In genomic region chr1:206203364-206204158, GRCh38 we compare ENCODE assay signal across 8 cellular contexts. TPM values are rescaled to one million over a fixed set of nuclear protein-coding genes. Genes with fewer than 3 reads are reported as not detected.
DNase-seq lines count a peak whose midpoint lies in the region; ATAC-seq, FAIRE-seq and TF ChIP-seq lines count a peak whose summit lies in the region.
"Not testable (repeated sequence)": the region's sequence is repeated elsewhere in the genome, so short reads cannot be mapped to it uniquely, and the experiment has no call there.

TSS of gene SRGAP2 (plus strand) at chr1:206203541. CDS start at chr1:206205971, 2,430 bp downstream.

- H3K27ac ChIP-seq in upper lobe of left lung: peak within 1 kb of the TSS; percentile 82 to 90 (median 87)

- not testable (repeated sequence) for H3K4me1 ChIP-seq in iPS-15b (ENCODE audit: control insufficient read depth, insufficient read depth, low read length); upper lobe of left lung

- TF ChIP-seq POLR2A in upper lobe of left lung (IDR thresholded peaks at IDR 0.05): not testable (repeated sequence)

- TF ChIP-seq CTCF in bronchial epithelial cell (IDR thresholded peaks at IDR 0.05; ENCODE audit: insufficient read depth, low read length, severe bottlenecking); upper lobe of left lung (IDR thresholded peaks at IDR 0.05): not testable (repeated sequence)

- not testable (repeated sequence) for H3K36me3 ChIP-seq in bronchial epithelial cell (ENCODE audit: control insufficient read depth, insufficient read depth, low read length); iPS-15b (ENCODE audit: control insufficient read depth, insufficient read depth, low read length); upper lobe of left lung

- peak; percentile 11 for DNase-seq in NCI-H510A treated with DMSO at 0.1 percent for 48 hours (lab: John Stamatoyannopoulos, UW)
- peak; percentile 11 to 34 for DNase-seq in activated CD4-positive, alpha-beta T cell treated with anti-CD3 and anti-CD28 coated beads for 24 hours (ENCODE audit: low read depth in 2 of 2)
- not testable (repeated sequence) for DNase-seq in bronchial epithelial cell (ENCODE audit: low read depth)
- DNase-seq in renal cortical epithelial cell (ENCODE audit: low read depth): peak; percentile 4
- peak; percentile 57 to 90 for DNase-seq in upper lobe of left lung

- FAIRE-seq in bronchial epithelial cell (lab: Jason Lieb, UNC): not testable (repeated sequence)

- not testable (repeated sequence) for H3K27me3 ChIP-seq in bronchial epithelial cell (ENCODE audit: control insufficient read depth, insufficient read depth, low read length); iPS-15b (ENCODE audit: control insufficient read depth, insufficient read depth, low read length); upper lobe of left lung

- not testable (repeated sequence) for TF ChIP-seq EP300 in upper lobe of left lung (IDR thresholded peaks at IDR 0.05)

- H3K4me3 ChIP-seq in bronchial epithelial cell (ENCODE audit: low read depth, low read length) (peak within 1 kb of the TSS; percentile 39), iPS-15b (ENCODE audit: low read depth, low read length) (peak within 1 kb of the TSS; percentile 41), upper lobe of left lung (peak within 1 kb of the TSS; percentile 38 to 63 (median 56))

- H3K9me3 ChIP-seq in iPS-15b (ENCODE audit: control insufficient read depth, insufficient read depth, low read length); upper lobe of left lung: not testable (repeated sequence)

- 0% methylated on average over 24 of the region's 63 CpGs; no CpG with 5 or more reads in 1 of the 2 donors for WGBS in upper lobe of left lung, 2 donors

- H3K9ac ChIP-seq in iPS-15b (ENCODE audit: low read depth, low read length): not testable (repeated sequence)

- ATAC-seq in GM18868 (IDR thresholded peaks at IDR 0.05; ENCODE audit: unreplicated experiment): peak; percentile 1
- peak; percentile 4 for ATAC-seq in HG03342 (IDR thresholded peaks at IDR 0.05; ENCODE audit: unreplicated experiment)
- ATAC-seq in upper lobe of left lung (ENCODE audit: low FRiP score in 2 of 2): peak; percentile 71 to 90

RNA-seq across cellular contexts. Expression of gene SRGAP2, which starts in this region (rescaled TPM):
- total RNA-seq in bronchial epithelial cell (9.2 and 28.5 TPM in 2 replicates), renal cortical epithelial cell (21.0 and 56.9 TPM in 2 replicates), upper lobe of left lung (100 to 1,000 TPM in 2 of 6 donors, 10 to 100 TPM in 4; 43.8 to 111 (median 66.2) TPM)

Comparison
In these comparisons a context has a peak if more than half of its experiments do, and no peak if none do; other contexts are left out.
1. ATAC-seq: peak in every context shown above with its lines; median percentile 80 in upper lobe of left lung; 4 in HG03342; 1 in GM18868.